ENCODE assay signal across 11 cellular contexts in genomic region chr3:67688231-67688630, GRCh38. TPM values are rescaled to one million over a fixed set of nuclear protein-coding genes. Genes with fewer than 3 reads are reported as not detected.
DNase-seq lines count a peak whose midpoint lies in the region; ATAC-seq and TF ChIP-seq lines count a peak whose summit lies in the region.
"Had no signal": no experiment of that assay in that cellular context is flagged by ENCODE, and none has a peak within 500 bp of the region (broad histone marks: within the 10 kb centered on the region; RNA-seq: fewer than 3 reads in every experiment).

No MANE protein-coding gene starts in this region.

- DNase-seq in DMS53 (lab: John Stamatoyannopoulos, UW) (peak; percentile 5), DMS53 treated with DMSO at 0.1 percent for 48 hours (lab: John Stamatoyannopoulos, UW; ENCODE audit: unreplicated experiment) (no peak), NCI-H510A treated with DMSO at 0.1 percent for 48 hours (lab: John Stamatoyannopoulos, UW) (peak; percentile 33), NCI-H2196 treated with DMSO at 0.1 percent for 48 hours (lab: John Stamatoyannopoulos, UW; ENCODE audit: unreplicated experiment) (no peak), occipital lobe (lab: John Stamatoyannopoulos, UW) (no peak)
- peak; percentile 10 for DNase-seq in activated CD8-positive, alpha-beta T cell treated with anti-CD3 and anti-CD28 coated beads for 36 hours
- no peak for DNase-seq in activated CD8-positive, alpha-beta T cell treated with anti-CD3 and anti-CD28 coated beads, Interleukin-2, amount 10 ng/mL, durations not matched to agents 7 days and 5 days
- DNase-seq: Caco-2; CD8-positive, alpha-beta T cell had no signal

- TF ChIP-seq CTCF in activated CD8-positive, alpha-beta T cell treated with anti-CD3 and anti-CD28 coated beads for 36 hours (IDR thresholded peaks at IDR 0.05) = no peak

- no peak overlapping the region for H3K27ac Mint-ChIP-seq in activated CD8-positive, alpha-beta T cell treated with anti-CD3 and anti-CD28 coated beads for 36 hours
- H3K27ac Mint-ChIP-seq in activated CD8-positive, alpha-beta T cell treated with anti-CD3 and anti-CD28 coated beads, Interleukin-2, amount 10 ng/mL, durations not matched to agents 7 days and 5 days = no peak overlapping the region
- peak overlapping the region; percentile 9 for H3K27ac Mint-ChIP-seq in stimulated activated naive CD8-positive, alpha-beta T cell treated with anti-CD3 and anti-CD28 coated beads, Interleukin-15, Interleukin-2, amounts not matched to agents 100 ng/mL and 50 ng/mL, for 24 hours
- H3K27ac Mint-ChIP-seq: CD14-positive monocyte; CD8-positive, alpha-beta T cell had no signal

- peaks cover 1% of the 10 kb centered on the region for H3K36me3 Mint-ChIP-seq in activated CD8-positive, alpha-beta T cell treated with anti-CD3 and anti-CD28 coated beads for 36 hours (ENCODE audit: low read depth)
- peaks cover 17% of the 10 kb centered on the region for H3K36me3 Mint-ChIP-seq in activated CD8-positive, alpha-beta T cell treated with anti-CD3 and anti-CD28 coated beads, Interleukin-2, amount 10 ng/mL, durations not matched to agents 7 days and 5 days (ENCODE audit: low read depth)
- H3K36me3 Mint-ChIP-seq in stimulated activated naive CD8-positive, alpha-beta T cell treated with anti-CD3 and anti-CD28 coated beads, Interleukin-15, Interleukin-2, amounts not matched to agents 100 ng/mL and 50 ng/mL, for 24 hours (ENCODE audit: low read depth) = no peaks in the 10 kb centered on the region
- H3K36me3 Mint-ChIP-seq: CD14-positive monocyte; CD8-positive, alpha-beta T cell had no signal

- CTCF ChIA-PET in activated CD8-positive, alpha-beta T cell treated with anti-CD3 and anti-CD28 coated beads for 36 hours (lab: Charles Lee) = interaction anchor here (1.2 kb wide), 1 partner anchor 16 kb away, joined by 3 read pairs; no protein-coding TSS in a partner anchor
- CTCF ChIA-PET in activated CD8-positive, alpha-beta T cell treated with anti-CD3 and anti-CD28 coated beads, Interleukin-2, amount 10 ng/mL, durations not matched to agents 7 days and 5 days (lab: Charles Lee) = no interaction called here

- H3K4me3 Mint-ChIP-seq in activated CD8-positive, alpha-beta T cell treated with anti-CD3 and anti-CD28 coated beads for 36 hours = no peak overlapping the region
- H3K4me3 Mint-ChIP-seq in activated CD8-positive, alpha-beta T cell treated with anti-CD3 and anti-CD28 coated beads, Interleukin-2, amount 10 ng/mL, durations not matched to agents 7 days and 5 days = no peak overlapping the region
- H3K4me3 Mint-ChIP-seq in stimulated activated naive CD8-positive, alpha-beta T cell treated with anti-CD3 and anti-CD28 coated beads, Interleukin-15, Interleukin-2, amounts not matched to agents 100 ng/mL and 50 ng/mL, for 24 hours = no peak overlapping the region
- H3K4me3 Mint-ChIP-seq: CD14-positive monocyte; CD8-positive, alpha-beta T cell had no signal

- peaks cover 5% of the 10 kb centered on the region for H3K9me3 Mint-ChIP-seq in activated CD8-positive, alpha-beta T cell treated with anti-CD3 and anti-CD28 coated beads for 36 hours
- peaks cover 10% of the 10 kb centered on the region for H3K9me3 Mint-ChIP-seq in activated CD8-positive, alpha-beta T cell treated with anti-CD3 and anti-CD28 coated beads, Interleukin-2, amount 10 ng/mL, durations not matched to agents 7 days and 5 days (ENCODE audit: insufficient read depth)
- H3K9me3 Mint-ChIP-seq in stimulated activated naive CD8-positive, alpha-beta T cell treated with anti-CD3 and anti-CD28 coated beads, Interleukin-15, Interleukin-2, amounts not matched to agents 100 ng/mL and 50 ng/mL, for 24 hours = no peaks in the 10 kb centered on the region
- H3K9me3 Mint-ChIP-seq: CD8-positive, alpha-beta T cell had no signal

- H3K27me3 Mint-ChIP-seq in activated CD8-positive, alpha-beta T cell treated with anti-CD3 and anti-CD28 coated beads for 36 hours = no peaks in the 10 kb centered on the region
- no peaks in the 10 kb centered on the region for H3K27me3 Mint-ChIP-seq in activated CD8-positive, alpha-beta T cell treated with anti-CD3 and anti-CD28 coated beads, Interleukin-2, amount 10 ng/mL, durations not matched to agents 7 days and 5 days (ENCODE audit: low read depth)
- H3K27me3 Mint-ChIP-seq in stimulated activated naive CD8-positive, alpha-beta T cell treated with anti-CD3 and anti-CD28 coated beads, Interleukin-15, Interleukin-2, amounts not matched to agents 100 ng/mL and 50 ng/mL, for 24 hours = no peaks in the 10 kb centered on the region

- intact Hi-C loops in activated CD8-positive, alpha-beta T cell treated with anti-CD3 and anti-CD28 coated beads for 36 hours (cut with micrococcal nuclease) = no loop called here

- peaks cover 26% of the 10 kb centered on the region for H3K4me1 Mint-ChIP-seq in activated CD8-positive, alpha-beta T cell treated with anti-CD3 and anti-CD28 coated beads for 36 hours (ENCODE audit: low read depth)
- peaks cover 22% of the 10 kb centered on the region for H3K4me1 Mint-ChIP-seq in activated CD8-positive, alpha-beta T cell treated with anti-CD3 and anti-CD28 coated beads, Interleukin-2, amount 10 ng/mL, durations not matched to agents 7 days and 5 days (ENCODE audit: low read depth)
- peaks cover 39% of the 10 kb centered on the region for H3K4me1 Mint-ChIP-seq in stimulated activated naive CD8-positive, alpha-beta T cell treated with anti-CD3 and anti-CD28 coated beads, Interleukin-15, Interleukin-2, amounts not matched to agents 100 ng/mL and 50 ng/mL, for 24 hours (ENCODE audit: low read depth)

- ATAC-seq in activated CD8-positive, alpha-beta T cell treated with anti-CD3 and anti-CD28 coated beads for 36 hours = peak; percentile 29
- no peak for ATAC-seq in activated CD8-positive, alpha-beta T cell treated with anti-CD3 and anti-CD28 coated beads, Interleukin-2, amount 10 ng/mL, durations not matched to agents 7 days and 5 days
- ATAC-seq: CD8-positive, alpha-beta T cell had no signal

- POLR2A ChIA-PET in activated CD8-positive, alpha-beta T cell treated with anti-CD3 and anti-CD28 coated beads for 36 hours (lab: Charles Lee) = interaction anchor here (0.6 kb wide), 1 partner anchor 39 kb away, joined by 3 read pairs; no protein-coding TSS in a partner anchor
- POLR2A ChIA-PET in activated CD8-positive, alpha-beta T cell treated with anti-CD3 and anti-CD28 coated beads, Interleukin-2, amount 10 ng/mL, durations not matched to agents 7 days and 5 days (lab: Charles Lee) = no interaction called here

RNA-seq across cellular contexts. Expression of gene SUCLG2, which starts 33.8 kb away (rescaled TPM):
- total RNA-seq in activated CD8-positive, alpha-beta T cell treated with anti-CD3 and anti-CD28 coated beads for 36 hours = 10 to 100 TPM; 61.3 to 65.5 TPM
- 10 to 100 TPM; 51.7 to 55.0 TPM for total RNA-seq in activated CD8-positive, alpha-beta T cell treated with anti-CD3 and anti-CD28 coated beads, Interleukin-2, amount 10 ng/mL, durations not matched to agents 7 days and 5 days
- 9.7 TPM for total RNA-seq in occipital lobe

Comparison
In these comparisons a context has a peak if more than half of its experiments do, and no peak if none do; other contexts are left out.
1. DNase-seq: peak in DMS53 (single experiment), activated CD8-positive, alpha-beta T cell treated with anti-CD3 and anti-CD28 coated beads for 36 hours (single experiment) and NCI-H510A treated with DMSO at 0.1 percent for 48 hours (single experiment); none in DMS53 treated with DMSO at 0.1 percent for 48 hours (single experiment), activated CD8-positive, alpha-beta T cell treated with anti-CD3 and anti-CD28 coated beads, Interleukin-2, amount 10 ng/mL, durations not matched to agents 7 days and 5 days (single experiment), NCI-H2196 treated with DMSO at 0.1 percent for 48 hours (single experiment) and occipital lobe (single experiment).